In the genomic region with DNA sequence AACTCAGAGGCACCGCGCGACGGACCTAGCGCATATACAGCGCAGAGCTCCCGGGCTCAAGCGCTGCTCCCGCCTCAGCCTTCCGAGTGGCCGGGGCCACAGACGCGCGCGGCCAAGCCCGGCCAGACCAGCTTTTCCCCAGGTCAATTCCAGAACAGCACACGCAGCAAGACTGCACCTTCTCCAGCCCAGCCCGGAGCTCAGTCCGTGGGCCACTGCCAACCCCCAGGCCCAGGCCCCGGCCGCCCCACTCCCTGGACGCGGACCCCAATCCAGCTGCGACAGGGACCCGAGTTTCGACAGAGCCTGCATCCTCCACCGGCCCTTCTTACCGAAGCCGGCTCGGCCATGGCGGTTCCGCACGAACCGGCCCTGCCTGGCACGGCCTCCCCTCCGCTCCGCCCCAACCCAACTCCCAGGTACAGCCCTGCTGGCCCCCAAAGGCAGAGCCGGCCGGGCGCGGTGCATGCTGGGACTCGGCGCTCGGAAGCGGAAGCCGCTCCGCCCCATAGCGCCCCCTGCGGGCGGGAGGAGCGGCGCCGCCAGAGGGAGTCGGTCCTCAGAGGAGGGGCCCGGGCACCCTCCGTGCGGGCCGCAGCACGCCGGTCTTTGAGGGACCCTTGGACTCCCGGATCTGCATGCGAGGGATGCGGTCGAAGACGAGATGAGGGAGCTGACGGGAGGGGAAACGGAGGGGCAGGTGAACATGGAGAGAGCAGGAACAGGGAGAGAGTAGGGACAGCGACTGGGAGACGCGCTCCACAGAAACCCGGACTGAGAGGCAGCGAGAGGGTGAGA, we compare ENCODE assay signal across 1 cellular context.
TF ChIP-seq lines count a peak whose summit lies in the region.

A gene with protein sequence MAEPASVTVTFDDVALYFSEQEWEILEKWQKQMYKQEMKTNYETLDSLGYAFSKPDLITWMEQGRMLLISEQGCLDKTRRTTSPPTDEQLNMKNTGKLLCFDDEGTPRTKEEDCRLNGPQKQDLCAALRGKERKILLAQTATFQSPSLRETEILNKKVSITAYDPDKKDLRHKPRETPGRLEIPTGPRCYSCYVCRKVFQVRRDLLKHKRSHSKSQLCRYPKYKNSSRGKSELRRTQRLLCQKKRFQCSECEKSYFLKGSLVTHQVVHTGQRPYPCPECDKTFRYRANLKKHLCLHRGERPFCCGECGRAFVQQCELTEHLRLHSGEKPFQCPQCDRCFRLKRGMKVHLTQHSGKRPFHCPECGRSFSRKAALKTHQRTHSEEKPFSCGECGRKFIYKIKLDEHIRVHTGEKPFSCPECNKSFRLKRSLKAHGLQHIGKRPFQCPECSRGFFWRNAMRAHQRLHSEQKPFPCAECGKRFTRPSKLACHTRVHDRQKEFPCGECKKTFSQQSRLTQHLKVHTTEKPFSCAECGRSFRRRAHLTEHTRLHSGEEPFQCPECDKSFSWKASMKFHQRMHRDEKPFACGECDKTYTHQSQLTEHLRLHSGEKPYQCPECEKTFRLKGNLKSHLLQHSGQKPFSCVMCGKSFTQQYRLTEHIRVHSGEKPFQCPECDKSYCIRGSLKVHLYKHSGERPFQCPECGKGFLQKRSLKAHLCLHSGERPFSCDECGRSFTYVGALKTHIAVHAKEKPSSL (minus strand): TSS at position 461 of the 798 bp plus-strand sequence. CDS start 111 bp downstream, at position 350.

TF ChIP-seq in K562, 482 proteins besides CTCF, POLR2A, EP300 and RAD21 (continued from another document and continues in another):
- TF ChIP-seq ZNF583 (CRISPR knock-in tag; IDR thresholded peaks at IDR 0.05) (no peak; the same call in 1 of the 2 replicates), HNRNPK (IDR thresholded peaks at IDR 0.05; ENCODE audit: low read depth, low read length, poor library complexity, severe bottlenecking) (no peak), NCOA6 (IDR thresholded peaks at IDR 0.05) (no peak; the same call in 1 of the 2 replicates), ATF1 (CRISPR knock-in tag; IDR thresholded peaks at IDR 0.05) (no peak), ATF1 (tag; IDR thresholded peaks at IDR 0.05) (peak; percentile 66; the same call in 1 of the 2 replicates), PTRF (tag; IDR thresholded peaks at IDR 0.05) (no peak), ZSCAN32 (CRISPR knock-in tag; IDR thresholded peaks at IDR 0.05) (peak; percentile 48; the same call in 1 of the 2 replicates), IRF2 (CRISPR knock-in tag; IDR thresholded peaks at IDR 0.05) (no peak), ETV5 (CRISPR knock-in tag; IDR thresholded peaks at IDR 0.05; ENCODE audit: low read depth) (peak; percentile 95), CBFA2T2 (conservative IDR thresholded peaks at IDR 0.05) (no peak), PTBP1 (IDR thresholded peaks at IDR 0.05; ENCODE audit: low read depth, low read length) (no peak; the same call in 1 of the 2 replicates), SRSF3 (IDR thresholded peaks at IDR 0.05; ENCODE audit: insufficient read depth, low read length) (no peak; the same call in 1 of the 2 replicates), ZNF75A (CRISPR knock-in tag; IDR thresholded peaks at IDR 0.05) (0 out of 2 replicates have a peak, but pooled peaks have one; percentile 51), NCOA2 (IDR thresholded peaks at IDR 0.05; ENCODE audit: partially characterized antibody in 2 of 2) (no peak), BRCA1 (IDR thresholded peaks at IDR 0.05) (no peak), BRCA1 (CRISPR knock-in tag; IDR thresholded peaks at IDR 0.05) (no peak), GATAD2B (IDR thresholded peaks at IDR 0.05; ENCODE audit: borderline replicate concordance) (peak; percentile 97; the same call in 1 of the 2 replicates), ELF2 (CRISPR knock-in tag; IDR thresholded peaks at IDR 0.05) (peak; percentile 94), CBX2 (IDR thresholded peaks at IDR 0.05; ENCODE audit: insufficient read depth, low read length, poor library complexity, severe bottlenecking) (no peak), ZNF253 (CRISPR knock-in tag; conservative IDR thresholded peaks at IDR 0.05) (peak; percentile 30; the same call in 1 of the 2 replicates), ILK (tag; IDR thresholded peaks at IDR 0.05; ENCODE audit: borderline replicate concordance, low read depth) (no peak), TAF9B (IDR thresholded peaks at IDR 0.05; ENCODE audit: partially characterized antibody) (peak; percentile 94), RCOR1 (IDR thresholded peaks at IDR 0.05; ENCODE audit: borderline replicate concordance in 1 of 2, low read depth in 2 of 2, low read length in 2 of 2) (peak in 1 of 2 experiments; percentile 69; a peak in 2 of 4 replicates), ZFP36 (IDR thresholded peaks at IDR 0.05; ENCODE audit: low read depth, low read length, partially characterized antibody) (peak; percentile 40), ZNF146 (CRISPR knock-in tag; IDR thresholded peaks at IDR 0.05; ENCODE audit: unreplicated experiment) (no peak), POLR2H (tag; IDR thresholded peaks at IDR 0.05; ENCODE audit: low read depth) (peak; percentile 94), PHTF2 (CRISPR knock-in tag; IDR thresholded peaks at IDR 0.05) (peak; percentile 81), ZNF668 (CRISPR knock-in tag; IDR thresholded peaks at IDR 0.05) (no peak), TCF7L2 (IDR thresholded peaks at IDR 0.05; ENCODE audit: low read depth, low read length) (peak; percentile 53; the same call in 1 of the 2 replicates), HDAC2 (IDR thresholded peaks at IDR 0.05) (no peak; the same call in 1 of the 2 replicates)
- TF ChIP-seq, protein P1, sequence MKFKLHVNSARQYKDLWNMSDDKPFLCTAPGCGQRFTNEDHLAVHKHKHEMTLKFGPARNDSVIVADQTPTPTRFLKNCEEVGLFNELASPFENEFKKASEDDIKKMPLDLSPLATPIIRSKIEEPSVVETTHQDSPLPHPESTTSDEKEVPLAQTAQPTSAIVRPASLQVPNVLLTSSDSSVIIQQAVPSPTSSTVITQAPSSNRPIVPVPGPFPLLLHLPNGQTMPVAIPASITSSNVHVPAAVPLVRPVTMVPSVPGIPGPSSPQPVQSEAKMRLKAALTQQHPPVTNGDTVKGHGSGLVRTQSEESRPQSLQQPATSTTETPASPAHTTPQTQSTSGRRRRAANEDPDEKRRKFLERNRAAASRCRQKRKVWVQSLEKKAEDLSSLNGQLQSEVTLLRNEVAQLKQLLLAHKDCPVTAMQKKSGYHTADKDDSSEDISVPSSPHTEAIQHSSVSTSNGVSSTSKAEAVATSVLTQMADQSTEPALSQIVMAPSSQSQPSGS (CRISPR knock-in tag; IDR thresholded peaks at IDR 0.05), result no peak
- TF ChIP-seq, protein P2, sequence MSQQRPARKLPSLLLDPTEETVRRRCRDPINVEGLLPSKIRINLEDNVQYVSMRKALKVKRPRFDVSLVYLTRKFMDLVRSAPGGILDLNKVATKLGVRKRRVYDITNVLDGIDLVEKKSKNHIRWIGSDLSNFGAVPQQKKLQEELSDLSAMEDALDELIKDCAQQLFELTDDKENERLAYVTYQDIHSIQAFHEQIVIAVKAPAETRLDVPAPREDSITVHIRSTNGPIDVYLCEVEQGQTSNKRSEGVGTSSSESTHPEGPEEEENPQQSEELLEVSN (IDR thresholded peaks at IDR 0.05; ENCODE audit: borderline replicate concordance in 1 of 2, extremely low read depth in 1 of 2, insufficient read depth in 1 of 2, insufficient read length in 1 of 2, low read depth in 1 of 2, low read length in 1 of 2, poor library complexity in 1 of 2, severe bottlenecking in 1 of 2), result peak in 1 of 2 experiments; percentile 81
- TF ChIP-seq, protein P3, sequence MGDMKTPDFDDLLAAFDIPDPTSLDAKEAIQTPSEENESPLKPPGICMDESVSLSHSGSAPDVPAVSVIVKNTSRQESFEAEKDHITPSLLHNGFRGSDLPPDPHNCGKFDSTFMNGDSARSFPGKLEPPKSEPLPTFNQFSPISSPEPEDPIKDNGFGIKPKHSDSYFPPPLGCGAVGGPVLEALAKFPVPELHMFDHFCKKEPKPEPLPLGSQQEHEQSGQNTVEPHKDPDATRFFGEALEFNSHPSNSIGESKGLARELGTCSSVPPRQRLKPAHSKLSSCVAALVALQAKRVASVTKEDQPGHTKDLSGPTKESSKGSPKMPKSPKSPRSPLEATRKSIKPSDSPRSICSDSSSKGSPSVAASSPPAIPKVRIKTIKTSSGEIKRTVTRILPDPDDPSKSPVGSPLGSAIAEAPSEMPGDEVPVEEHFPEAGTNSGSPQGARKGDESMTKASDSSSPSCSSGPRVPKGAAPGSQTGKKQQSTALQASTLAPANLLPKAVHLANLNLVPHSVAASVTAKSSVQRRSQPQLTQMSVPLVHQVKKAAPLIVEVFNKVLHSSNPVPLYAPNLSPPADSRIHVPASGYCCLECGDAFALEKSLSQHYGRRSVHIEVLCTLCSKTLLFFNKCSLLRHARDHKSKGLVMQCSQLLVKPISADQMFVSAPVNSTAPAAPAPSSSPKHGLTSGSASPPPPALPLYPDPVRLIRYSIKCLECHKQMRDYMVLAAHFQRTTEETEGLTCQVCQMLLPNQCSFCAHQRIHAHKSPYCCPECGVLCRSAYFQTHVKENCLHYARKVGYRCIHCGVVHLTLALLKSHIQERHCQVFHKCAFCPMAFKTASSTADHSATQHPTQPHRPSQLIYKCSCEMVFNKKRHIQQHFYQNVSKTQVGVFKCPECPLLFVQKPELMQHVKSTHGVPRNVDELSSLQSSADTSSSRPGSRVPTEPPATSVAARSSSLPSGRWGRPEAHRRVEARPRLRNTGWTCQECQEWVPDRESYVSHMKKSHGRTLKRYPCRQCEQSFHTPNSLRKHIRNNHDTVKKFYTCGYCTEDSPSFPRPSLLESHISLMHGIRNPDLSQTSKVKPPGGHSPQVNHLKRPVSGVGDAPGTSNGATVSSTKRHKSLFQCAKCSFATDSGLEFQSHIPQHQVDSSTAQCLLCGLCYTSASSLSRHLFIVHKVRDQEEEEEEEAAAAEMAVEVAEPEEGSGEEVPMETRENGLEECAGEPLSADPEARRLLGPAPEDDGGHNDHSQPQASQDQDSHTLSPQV (IDR thresholded peaks at IDR 0.05), result peak; percentile 60; the same call in 1 of the 2 replicates
- TF ChIP-seq, protein P4, sequence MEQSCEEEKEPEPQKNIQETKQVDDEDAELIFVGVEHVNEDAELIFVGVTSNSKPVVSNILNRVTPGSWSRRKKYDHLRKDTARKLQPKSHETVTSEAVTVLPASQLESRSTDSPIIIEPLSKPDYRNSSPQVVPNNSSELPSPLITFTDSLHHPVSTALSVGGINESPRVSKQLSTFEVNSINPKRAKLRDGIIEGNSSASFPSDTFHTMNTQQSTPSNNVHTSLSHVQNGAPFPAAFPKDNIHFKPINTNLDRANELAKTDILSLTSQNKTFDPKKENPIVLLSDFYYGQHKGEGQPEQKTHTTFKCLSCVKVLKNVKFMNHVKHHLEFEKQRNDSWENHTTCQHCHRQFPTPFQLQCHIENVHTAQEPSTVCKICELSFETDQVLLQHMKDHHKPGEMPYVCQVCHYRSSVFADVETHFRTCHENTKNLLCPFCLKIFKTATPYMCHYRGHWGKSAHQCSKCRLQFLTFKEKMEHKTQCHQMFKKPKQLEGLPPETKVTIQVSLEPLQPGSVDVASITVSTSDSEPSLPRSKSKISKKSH (CRISPR knock-in tag; IDR thresholded peaks at IDR 0.05), result no peak
- TF ChIP-seq, protein P5, sequence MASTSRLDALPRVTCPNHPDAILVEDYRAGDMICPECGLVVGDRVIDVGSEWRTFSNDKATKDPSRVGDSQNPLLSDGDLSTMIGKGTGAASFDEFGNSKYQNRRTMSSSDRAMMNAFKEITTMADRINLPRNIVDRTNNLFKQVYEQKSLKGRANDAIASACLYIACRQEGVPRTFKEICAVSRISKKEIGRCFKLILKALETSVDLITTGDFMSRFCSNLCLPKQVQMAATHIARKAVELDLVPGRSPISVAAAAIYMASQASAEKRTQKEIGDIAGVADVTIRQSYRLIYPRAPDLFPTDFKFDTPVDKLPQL (IDR thresholded peaks at IDR 0.05; ENCODE audit: extremely low read depth, insufficient read length), result no peak
- TF ChIP-seq, protein P6, sequence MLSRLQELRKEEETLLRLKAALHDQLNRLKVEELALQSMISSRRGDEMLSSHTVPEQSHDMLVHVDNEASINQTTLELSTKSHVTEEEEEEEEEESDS (CRISPR knock-in tag; IDR thresholded peaks at IDR 0.05), result no peak
- TF ChIP-seq, protein P7, sequence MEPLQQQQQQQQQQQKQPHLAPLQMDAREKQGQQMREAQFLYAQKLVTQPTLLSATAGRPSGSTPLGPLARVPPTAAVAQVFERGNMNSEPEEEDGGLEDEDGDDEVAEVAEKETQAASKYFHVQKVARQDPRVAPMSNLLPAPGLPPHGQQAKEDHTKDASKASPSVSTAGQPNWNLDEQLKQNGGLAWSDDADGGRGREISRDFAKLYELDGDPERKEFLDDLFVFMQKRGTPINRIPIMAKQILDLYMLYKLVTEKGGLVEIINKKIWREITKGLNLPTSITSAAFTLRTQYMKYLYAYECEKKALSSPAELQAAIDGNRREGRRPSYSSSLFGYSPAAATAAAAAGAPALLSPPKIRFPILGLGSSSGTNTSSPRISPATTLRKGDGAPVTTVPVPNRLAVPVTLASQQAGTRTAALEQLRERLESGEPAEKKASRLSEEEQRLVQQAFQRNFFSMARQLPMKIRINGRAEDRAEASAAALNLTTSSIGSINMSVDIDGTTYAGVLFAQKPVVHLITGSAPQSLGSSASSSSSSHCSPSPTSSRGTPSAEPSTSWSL (CRISPR knock-in tag; IDR thresholded peaks at IDR 0.05; ENCODE audit: borderline replicate concordance), result no peak
- TF ChIP-seq, protein P8, sequence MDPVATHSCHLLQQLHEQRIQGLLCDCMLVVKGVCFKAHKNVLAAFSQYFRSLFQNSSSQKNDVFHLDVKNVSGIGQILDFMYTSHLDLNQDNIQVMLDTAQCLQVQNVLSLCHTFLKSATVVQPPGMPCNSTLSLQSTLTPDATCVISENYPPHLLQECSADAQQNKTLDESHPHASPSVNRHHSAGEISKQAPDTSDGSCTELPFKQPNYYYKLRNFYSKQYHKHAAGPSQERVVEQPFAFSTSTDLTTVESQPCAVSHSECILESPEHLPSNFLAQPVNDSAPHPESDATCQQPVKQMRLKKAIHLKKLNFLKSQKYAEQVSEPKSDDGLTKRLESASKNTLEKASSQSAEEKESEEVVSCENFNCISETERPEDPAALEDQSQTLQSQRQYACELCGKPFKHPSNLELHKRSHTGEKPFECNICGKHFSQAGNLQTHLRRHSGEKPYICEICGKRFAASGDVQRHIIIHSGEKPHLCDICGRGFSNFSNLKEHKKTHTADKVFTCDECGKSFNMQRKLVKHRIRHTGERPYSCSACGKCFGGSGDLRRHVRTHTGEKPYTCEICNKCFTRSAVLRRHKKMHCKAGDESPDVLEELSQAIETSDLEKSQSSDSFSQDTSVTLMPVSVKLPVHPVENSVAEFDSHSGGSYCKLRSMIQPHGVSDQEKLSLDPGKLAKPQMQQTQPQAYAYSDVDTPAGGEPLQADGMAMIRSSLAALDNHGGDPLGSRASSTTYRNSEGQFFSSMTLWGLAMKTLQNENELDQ (CRISPR knock-in tag; IDR thresholded peaks at IDR 0.05; ENCODE audit: borderline replicate concordance), result 0 out of 2 replicates have a peak, but pooled peaks have one; percentile 24
- TF ChIP-seq, protein P9, sequence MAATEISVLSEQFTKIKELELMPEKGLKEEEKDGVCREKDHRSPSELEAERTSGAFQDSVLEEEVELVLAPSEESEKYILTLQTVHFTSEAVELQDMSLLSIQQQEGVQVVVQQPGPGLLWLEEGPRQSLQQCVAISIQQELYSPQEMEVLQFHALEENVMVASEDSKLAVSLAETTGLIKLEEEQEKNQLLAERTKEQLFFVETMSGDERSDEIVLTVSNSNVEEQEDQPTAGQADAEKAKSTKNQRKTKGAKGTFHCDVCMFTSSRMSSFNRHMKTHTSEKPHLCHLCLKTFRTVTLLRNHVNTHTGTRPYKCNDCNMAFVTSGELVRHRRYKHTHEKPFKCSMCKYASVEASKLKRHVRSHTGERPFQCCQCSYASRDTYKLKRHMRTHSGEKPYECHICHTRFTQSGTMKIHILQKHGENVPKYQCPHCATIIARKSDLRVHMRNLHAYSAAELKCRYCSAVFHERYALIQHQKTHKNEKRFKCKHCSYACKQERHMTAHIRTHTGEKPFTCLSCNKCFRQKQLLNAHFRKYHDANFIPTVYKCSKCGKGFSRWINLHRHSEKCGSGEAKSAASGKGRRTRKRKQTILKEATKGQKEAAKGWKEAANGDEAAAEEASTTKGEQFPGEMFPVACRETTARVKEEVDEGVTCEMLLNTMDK (IDR thresholded peaks at IDR 0.05; ENCODE audit: borderline replicate concordance, insufficient read depth, low read depth, low read length, poor library complexity, severe bottlenecking), result peak; percentile 100
